Comparison of ENCODE assay signal across 8 cellular contexts in genomic region chr15:101294731-101295606, GRCh38. TPM values are rescaled to one million over a fixed set of nuclear protein-coding genes. Genes with fewer than 3 reads are reported as not detected.
DNase-seq lines count a peak whose midpoint lies in the region; ATAC-seq, FAIRE-seq and TF ChIP-seq lines count a peak whose summit lies in the region.

TSS of gene SNRPA1 (minus strand) at chr15:101295248. CDS start at chr15:101295178, 70 bp downstream.

- intact Hi-C loops in kidney (cut with DNase I) = no loop called here

- peak within 1 kb of the TSS; percentile 75 to 95 for H3K9ac ChIP-seq in kidney (ENCODE audit: low read length in 2 of 2)

- DNase-seq in AG20443 (ENCODE audit: low spot score) (peak; percentile 100), NCI-H460 (ENCODE audit: extremely low read depth, low read depth) (peak; percentile 89), cerebellar cortex (ENCODE audit: low spot score) (peak; percentile 87), kidney (peak; percentile 99)
- DNase-seq in activated CD4-positive, CD25-positive, alpha-beta regulatory T cell treated with anti-CD3 and anti-CD28 coated beads, Interleukin-2, amount 50 U/mL, for 72 hours = peak; percentile 99
- peak; percentile 93 to 98 for DNase-seq in stimulated activated CD4-positive, alpha-beta T cell treated with anti-CD3 and anti-CD28 coated beads, Interleukin-15, amount 100 ng/mL, for 1 hour (ENCODE audit: low read depth in 1 of 2, low spot score in 1 of 2)

- H3K27ac ChIP-seq in kidney (ENCODE audit: low read depth in 2 of 2, low read length in 2 of 2) = peak within 1 kb of the TSS; percentile 94

- FAIRE-seq in kidney (lab: Jason Lieb, UNC) = no peak

- H3K9me3 ChIP-seq in kidney (ENCODE audit: control insufficient read depth in 1 of 2, low read length in 2 of 2) = no peaks in the 10 kb centered on the region

- TF ChIP-seq POLR2A in GM19099 (IDR thresholded peaks at IDR 0.05; ENCODE audit: extremely low read depth, insufficient read length, low read depth) = peak; percentile 85

- peaks cover 8 to 12% of the 10 kb centered on the region in 2 donors for H3K4me1 ChIP-seq in kidney (ENCODE audit: control insufficient read depth in 1 of 2, insufficient read depth in 1 of 2, low read depth in 1 of 2, low read length in 2 of 2)

- no peaks in the 10 kb centered on the region for H3K36me3 ChIP-seq in kidney (ENCODE audit: control insufficient read depth in 1 of 2, insufficient read depth in 2 of 2, low read length in 2 of 2)

- no peak for TF ChIP-seq CTCF in kidney (IDR thresholded peaks at IDR 0.05; ENCODE audit: borderline replicate concordance, extremely low read depth, insufficient read depth)

- peak; percentile 66 for ATAC-seq in HG03378 (IDR thresholded peaks at IDR 0.05; ENCODE audit: unreplicated experiment)

- H3K4me3 ChIP-seq in kidney (ENCODE audit: low read length in 2 of 2) = peak within 1 kb of the TSS; percentile 98 to 99

RNA-seq across cellular contexts. Expression of gene SNRPA1, which starts in this region (rescaled TPM):
- 38.9 and 61.5 TPM in 2 replicates for total RNA-seq in NCI-H460 (2014; rRNA removed; shearing (Covaris generic))
- polyA plus RNA-seq in NCI-H460 (2014; cell fraction: nucleus; rRNA removed) = 59.7 and 106 TPM in 2 replicates
- 44.9 TPM for total RNA-seq in kidney
- polyA plus RNA-seq in kidney (ENCODE audit: insufficient read depth, low read depth, low replicate concordance) = 40.0 TPM

Comparison
In these comparisons a context has a peak if more than half of its experiments do, and no peak if none do; other contexts are left out.
1. Peak in every context shown above with its lines: DNase-seq, ATAC-seq, H3K4me3 ChIP-seq and H3K27ac ChIP-seq.